ENCODE assay signal across 6 cellular contexts in the genomic region with DNA sequence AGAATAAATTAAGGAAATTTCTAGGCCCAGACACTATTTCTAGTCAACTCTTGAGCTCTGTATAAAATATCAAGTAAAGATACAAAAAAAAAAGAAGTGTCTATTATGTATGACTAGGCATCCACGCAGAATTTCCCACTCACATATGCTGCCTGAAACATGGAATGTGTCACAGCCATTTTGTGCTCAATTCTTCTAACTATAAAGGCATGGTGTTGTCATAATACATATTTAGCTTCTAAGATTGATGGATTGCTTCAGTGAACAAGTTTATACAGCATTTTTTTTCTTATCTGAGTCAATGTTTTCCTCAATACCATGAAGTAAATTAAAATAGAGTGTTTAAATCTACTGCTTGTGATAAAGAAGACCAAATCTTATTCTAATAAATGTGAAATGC.
"Had no signal": no experiment of that assay in that cellular context is flagged by ENCODE, and none has a peak within 500 bp of the region (broad histone marks: within the 10 kb centered on the region; RNA-seq: fewer than 3 reads in every experiment).

No MANE protein-coding gene starts in this region.

- H3K4me3 ChIP-seq: GM23338, K562 had no signal

- H3K27ac Mint-ChIP-seq: GM23338, H9 had no signal

- H3K4me2 ChIP-seq: GM23338 had no signal

- H3K4me1 Mint-ChIP-seq: GM23338, H9 had no signal

- DNase-seq: H9, HCEC 1CT, IMR-90, KG1 had no signal

- ATAC-seq: GM23338, K562 had no signal

- H2AFZ ChIP-seq: GM23338 had no signal

- H3K4me3 Mint-ChIP-seq: GM23338, H9 had no signal
